In the genomic region with DNA sequence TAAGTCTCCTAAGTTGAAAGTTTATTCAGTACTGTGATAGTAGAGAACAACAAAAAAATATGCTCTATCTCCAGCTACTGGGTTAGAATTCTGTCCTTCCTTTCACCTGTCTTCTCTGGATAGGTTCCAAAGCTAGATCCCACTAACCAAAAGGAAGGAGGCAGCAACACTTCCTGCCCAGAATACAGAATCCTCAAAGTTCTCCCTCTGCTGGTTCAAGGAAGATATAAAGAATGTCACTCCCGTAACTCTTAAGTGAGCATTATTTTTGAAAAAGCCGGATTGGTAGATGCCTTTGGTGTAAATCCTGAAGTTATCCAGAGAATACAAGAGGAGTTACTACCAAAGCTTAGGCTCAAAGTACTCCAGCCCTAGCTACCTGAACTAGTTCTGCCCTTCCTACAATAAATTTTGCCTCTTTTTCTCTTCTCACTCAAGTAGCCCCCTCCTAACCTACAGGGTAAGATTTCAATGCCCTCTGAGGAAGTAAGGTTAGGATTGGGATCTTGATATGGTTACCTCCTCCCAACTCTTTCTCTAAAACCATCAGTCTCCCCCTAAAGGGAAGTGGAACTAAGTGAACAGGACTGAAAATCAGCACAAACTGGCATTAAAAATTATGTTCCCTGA, we compare ENCODE assay signal across 8 cellular contexts. TPM values are rescaled to one million over a fixed set of nuclear protein-coding genes. Genes with fewer than 3 reads are reported as not detected.
DNase-seq lines count a peak whose midpoint lies in the region; ATAC-seq and TF ChIP-seq lines count a peak whose summit lies in the region.

No MANE protein-coding gene starts in this region.

- H3K27ac ChIP-seq in MM.1S (ENCODE audit: low read length) (no peak overlapping the region), WERI-Rb-1 (no peak overlapping the region), hepatocyte (peak overlapping the region; percentile 71), suprapubic skin (no peak overlapping the region), aorta (ENCODE audit: low read depth in 1 of 2, low read length in 2 of 2) (no peak overlapping the region)

- no peaks in the 10 kb centered on the region; the same call in 1 of the 2 replicates for H3F3A ChIP-seq in MM.1S (ENCODE audit: insufficient read depth, low read length)

- H3K4me2 ChIP-seq in MM.1S (ENCODE audit: low read depth, low read length) (no peak overlapping the region), hepatocyte (peak overlapping the region; percentile 40)

- H3K79me2 ChIP-seq in MM.1S (ENCODE audit: low read length) (no peaks in the 10 kb centered on the region), hepatocyte (no peaks in the 10 kb centered on the region)

- 25% methylated on average over 2 of the region's 2 CpGs for WGBS in hepatocyte (ENCODE audit: low lambda C conversion rate, missing lambda C conversion rate)
- WGBS in suprapubic skin, result 45% methylated on average over 2 of the region's 2 CpGs
- 14 to 23% methylated on average over 2 of the region's 2 CpGs for WGBS in aorta, 2 donors

- no peak overlapping the region for H3K4me3 ChIP-seq in MM.1S (ENCODE audit: low read length)
- no peak overlapping the region for H3K4me3 ChIP-seq in WERI-Rb-1 (ENCODE audit: low read depth, low read length)
- no peak overlapping the region for H3K4me3 ChIP-seq in hepatocyte
- H3K4me3 ChIP-seq in suprapubic skin, result no peak overlapping the region
- H3K4me3 ChIP-seq in aorta (ENCODE audit: low read length in 2 of 2), result no peak overlapping the region

- no peak overlapping the region for H2AFZ ChIP-seq in MM.1S (ENCODE audit: low read length)
- no peak overlapping the region for H2AFZ ChIP-seq in hepatocyte

- H3K36me3 ChIP-seq in MM.1S (replicated peaks; ENCODE audit: insufficient read depth, low read length), result no peaks in the 10 kb centered on the region
- H3K36me3 ChIP-seq in WERI-Rb-1, result peaks cover 32% of the 10 kb centered on the region
- H3K36me3 ChIP-seq in hepatocyte (replicated peaks; ENCODE audit: insufficient read depth, low read depth), result no peaks in the 10 kb centered on the region
- peaks cover 27% of the 10 kb centered on the region for H3K36me3 ChIP-seq in suprapubic skin
- peaks cover 6 to 10% of the 10 kb centered on the region in 2 donors for H3K36me3 ChIP-seq in aorta (ENCODE audit: control insufficient read depth in 1 of 2, insufficient read depth in 2 of 2, low read length in 1 of 2)

- H3K9me3 ChIP-seq in MM.1S (replicated peaks; ENCODE audit: insufficient read depth, low read length) (no peaks in the 10 kb centered on the region), WERI-Rb-1 (ENCODE audit: severe bottlenecking) (no peaks in the 10 kb centered on the region), hepatocyte (ENCODE audit: low read depth) (no peaks in the 10 kb centered on the region), suprapubic skin (no peaks in the 10 kb centered on the region), aorta (ENCODE audit: control insufficient read depth, low read length) (no peaks in the 10 kb centered on the region)

- intact Hi-C loops in aorta (cut with DNase I), result loop anchor here in 1 of 2 donors (5.0 kb wide), 1 partner anchor 72 kb away; no protein-coding TSS in a partner anchor

- H3K27me3 ChIP-seq in MM.1S (replicated peaks; ENCODE audit: insufficient read depth, low read length) (no peaks in the 10 kb centered on the region), WERI-Rb-1 (ENCODE audit: insufficient read depth, low read depth, severe bottlenecking) (no peaks in the 10 kb centered on the region), hepatocyte (no peaks in the 10 kb centered on the region), suprapubic skin (no peaks in the 10 kb centered on the region), aorta (ENCODE audit: control insufficient read depth in 1 of 2, insufficient read depth in 2 of 2, low read length in 1 of 2) (no peaks in the 10 kb centered on the region)

- DNase-seq in ELR (ENCODE audit: low read depth), result peak; percentile 82
- DNase-seq in MM.1S, result no peak
- peak; percentile 25 for DNase-seq in WERI-Rb-1
- peak; percentile 67 for DNase-seq in hepatocyte (ENCODE audit: low spot score)
- DNase-seq in suprapubic skin (ENCODE audit: low spot score in 2 of 2), result no peak
- DNase-seq in stimulated activated CD8-positive, alpha-beta memory T cell treated with anti-CD3 and anti-CD28 coated beads, Interleukin-4, amount 100 ng/mL, for 48 hours, result no peak
- DNase-seq in stimulated activated CD4-positive, alpha-beta T cell treated with anti-CD3 and anti-CD28 coated beads, Interleukin-4, amount 100 ng/mL, for 4 hours, result no peak
- no peak for DNase-seq in aorta

- peaks cover 12% of the 10 kb centered on the region for H3K4me1 ChIP-seq in MM.1S (ENCODE audit: low read length)
- peaks cover 6% of the 10 kb centered on the region for H3K4me1 ChIP-seq in hepatocyte (ENCODE audit: insufficient read depth)
- no peaks in the 10 kb centered on the region for H3K4me1 ChIP-seq in suprapubic skin
- H3K4me1 ChIP-seq in aorta (ENCODE audit: control insufficient read depth in 1 of 2, insufficient read depth in 2 of 2, low read length in 2 of 2), result no peaks in the 10 kb centered on the region

- no peak overlapping the region for H3K9ac ChIP-seq in MM.1S (ENCODE audit: low read length)

- H3K9me2 ChIP-seq in MM.1S (replicated peaks; ENCODE audit: insufficient read depth, low read length) (no peaks in the 10 kb centered on the region), hepatocyte (replicated peaks; ENCODE audit: insufficient read depth) (no peaks in the 10 kb centered on the region)

- TF ChIP-seq EP300 in suprapubic skin (IDR thresholded peaks at IDR 0.05), result no peak

- peak; percentile 37 for TF ChIP-seq CTCF in MM.1S (IDR thresholded peaks at IDR 0.05; ENCODE audit: low read length)
- TF ChIP-seq CTCF in WERI-Rb-1 (IDR thresholded peaks at IDR 0.05; ENCODE audit: low read depth, low read length), result peak; percentile 70
- peak; percentile 59 for TF ChIP-seq CTCF in hepatocyte (IDR thresholded peaks at IDR 0.05; ENCODE audit: poor library complexity)
- peak; percentile 5 to 25 for TF ChIP-seq CTCF in suprapubic skin (IDR thresholded peaks at IDR 0.05)

- no peak for ATAC-seq in aorta (ENCODE audit: low FRiP score)

- H4K20me1 ChIP-seq in MM.1S (ENCODE audit: insufficient read depth, low read length), result no peaks in the 10 kb centered on the region
- no peaks in the 10 kb centered on the region for H4K20me1 ChIP-seq in hepatocyte (ENCODE audit: insufficient read depth, poor library complexity, severe bottlenecking)

- TF ChIP-seq POLR2A in suprapubic skin (IDR thresholded peaks at IDR 0.05), result no peak

RNA-seq across cellular contexts. Expression of a gene that starts 26.0 kb away (rescaled TPM):
- total RNA-seq in hepatocyte (0.80 and 1.6 TPM in 2 replicates), suprapubic skin (1 to 10 TPM in 3 of 4 donors, not detected in 1; 2.2 to 3.4 (median 2.6) TPM), aorta (1 to 10 TPM in 1 of 2 donors, under 1 TPM in 1; 0.65 to 2.2 TPM)
- polyA plus RNA-seq in hepatocyte (1.0 and 1.5 TPM in 2 replicates), aorta (1 to 10 TPM in 1 of 2 donors, not detected in 1; 1.8 TPM)

RNA-seq across cellular contexts. Expression of a gene that starts 34.9 kb away (rescaled TPM):
- total RNA-seq in hepatocyte (13.4 and 14.4 TPM in 2 replicates), suprapubic skin (10 to 100 TPM; 20.9 to 35.5 (median 24.8) TPM), aorta (10 to 100 TPM; 12.1 to 21.3 TPM)
- polyA plus RNA-seq in hepatocyte (6.4 and 6.9 TPM in 2 replicates), aorta (1 to 10 TPM; 2.6 to 9.2 TPM)

RNA-seq across cellular contexts. Expression of a gene that starts 36.5 kb away (rescaled TPM):
- total RNA-seq in hepatocyte (24.3 and 31.5 TPM in 2 replicates), suprapubic skin (not detected), aorta (not detected)
- polyA plus RNA-seq in hepatocyte (18.5 and 40.1 TPM in 2 replicates), aorta (not detected)

Comparison
In these comparisons a context has a peak if more than half of its experiments do, and no peak if none do; other contexts are left out.
1. DNase-seq: peak in ELR (single experiment), WERI-Rb-1 (single experiment) and hepatocyte (single experiment); none in MM.1S (single experiment), suprapubic skin (0 of 2), stimulated activated CD8-positive, alpha-beta memory T cell treated with anti-CD3 and anti-CD28 coated beads, Interleukin-4, amount 100 ng/mL, for 48 hours (single experiment), stimulated activated CD4-positive, alpha-beta T cell treated with anti-CD3 and anti-CD28 coated beads, Interleukin-4, amount 100 ng/mL, for 4 hours (0 of 2) and aorta (0 of 2).
2. CTCF ChIP-seq: peak in every context shown above with its lines; median percentile 70 in WERI-Rb-1; 59 in hepatocyte; 37 in MM.1S; 15 in suprapubic skin.
3. RNA of a gene that starts 36.5 kb away (total RNA-seq): 24.3 to 31.5 TPM in hepatocyte; not detected in suprapubic skin and not detected in aorta; every median in the first group is over 10 times any median in the second.